ENCODE assay signal across 23 cellular contexts in the genomic region with DNA sequence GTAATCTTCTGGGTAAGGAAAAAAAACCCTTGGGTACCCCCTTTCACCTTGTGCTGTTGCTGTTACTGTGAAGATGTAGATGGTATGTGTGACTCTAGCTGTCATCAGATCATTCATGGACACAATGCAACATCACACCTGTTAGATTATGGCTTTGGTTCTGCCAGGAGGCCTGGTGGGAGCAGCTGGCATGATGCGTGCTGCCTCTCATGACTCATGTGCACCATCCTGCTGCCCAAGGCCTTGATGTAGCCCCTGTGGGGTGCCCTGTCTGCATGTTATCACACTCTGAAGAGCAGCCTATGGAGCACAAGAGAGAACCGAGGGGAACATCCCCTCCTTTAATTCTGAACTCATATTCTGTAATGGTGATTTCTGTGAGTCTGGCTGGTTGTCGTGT. TPM values are rescaled to one million over a fixed set of nuclear protein-coding genes. Genes with fewer than 3 reads are reported as not detected.
A peak's percentile ranks its signal among the peaks of the same experiment; 100 is the strongest.
DNase-seq lines count a peak whose midpoint lies in the region; ATAC-seq, FAIRE-seq and TF ChIP-seq lines count a peak whose summit lies in the region.
"Had no signal": no experiment of that assay in that cellular context is flagged by ENCODE, and none has a peak within 500 bp of the region (broad histone marks: within the 10 kb centered on the region; RNA-seq: fewer than 3 reads in every experiment).

No MANE protein-coding gene starts in this region.

- H3K9me3 ChIP-seq in psoas muscle (no peaks in the 10 kb centered on the region), transverse colon (no peaks in the 10 kb centered on the region)
- H3K9me3 ChIP-seq: A549 had no signal

- H3K27ac Mint-ChIP-seq in activated CD8-positive, alpha-beta memory T cell treated with anti-CD3 and anti-CD28 coated beads, Interleukin-2, amount 10 ng/mL, durations not matched to agents 7 days and 5 days, result no peak overlapping the region
- H3K27ac Mint-ChIP-seq in activated naive CD8-positive, alpha-beta T cell treated with anti-CD3 and anti-CD28 coated beads, Interleukin-2, amount 50 U/mL, for 24 hours, result no peak overlapping the region

- H3K27me3 ChIP-seq in psoas muscle (ENCODE audit: insufficient read depth in 3 of 3, low read length in 2 of 3), result no peaks in the 10 kb centered on the region
- H3K27me3 ChIP-seq in transverse colon, result no peaks in the 10 kb centered on the region

- H3K36me3 ChIP-seq in psoas muscle (ENCODE audit: insufficient read depth in 1 of 2, low read depth in 1 of 2) (peaks cover 3 to 41% of the 10 kb centered on the region in 2 donors), transverse colon (peaks cover 0 to 19% (median 5%) of the 10 kb centered on the region in 4 donors)

- H3K4me3 Mint-ChIP-seq in activated CD8-positive, alpha-beta memory T cell treated with anti-CD3 and anti-CD28 coated beads, Interleukin-2, amount 10 ng/mL, durations not matched to agents 7 days and 5 days, result no peak overlapping the region
- no peak overlapping the region for H3K4me3 Mint-ChIP-seq in activated naive CD8-positive, alpha-beta T cell treated with anti-CD3 and anti-CD28 coated beads, Interleukin-2, amount 50 U/mL, for 24 hours

- in situ Hi-C loops in transverse colon (cut with MboI; ENCODE audit: low pct_ligation_motif_present in 1 of 4, low pct_unique_long_range_greater_than_20kb in 1 of 4, low sequenced_read_pairs in 3 of 4), result loop anchor here in 1 of 4 donors (25.0 kb wide), 1 partner anchor 100 kb away; no protein-coding TSS in a partner anchor

- peak; percentile 28 for DNase-seq in activated CD8-positive, alpha-beta memory T cell treated with anti-CD3 and anti-CD28 coated beads, Interleukin-2, amount 10 ng/mL, durations not matched to agents 7 days and 5 days
- no peak for DNase-seq in activated CD8-positive, alpha-beta memory T cell treated with anti-CD3 and anti-CD28 coated beads for 24 hours
- no peak for DNase-seq in GM12891 (ENCODE audit: insufficient read length, low spot score)
- DNase-seq in activated naive CD8-positive, alpha-beta T cell treated with anti-CD3 and anti-CD28 coated beads, Interleukin-2, amount 50 U/mL, for 24 hours, result no peak
- peak in 1 of 2 donors; percentile 69 for DNase-seq in psoas muscle
- no peak for DNase-seq in transverse colon
- no peak for DNase-seq in superior temporal gyrus (ENCODE audit: extremely low spot score)
- DNase-seq: DMS79, GOT3, IMR-90, Kasumi-1, NCI-H1417, NCI-H1930, NCI-H2171, NCI-H510A treated with DMSO at 0.1 percent for 48 hours, OCI-M1, RPMI8226 had no signal

- CTCF ChIA-PET in activated CD8-positive, alpha-beta memory T cell treated with anti-CD3 and anti-CD28 coated beads, Interleukin-2, amount 10 ng/mL, durations not matched to agents 7 days and 5 days (lab: Charles Lee), result no interaction called here

- no peak for TF ChIP-seq POLR2A in GM12891 (IDR thresholded peaks at IDR 0.05; ENCODE audit: low read depth, low read length)
- no peak for TF ChIP-seq POLR2A in transverse colon (IDR thresholded peaks at IDR 0.05)

- H3K4me3 ChIP-seq in psoas muscle, result no peak overlapping the region
- no peak overlapping the region for H3K4me3 ChIP-seq in transverse colon
- H3K4me3 ChIP-seq: A549 had no signal

- TF ChIP-seq EP300 in transverse colon (IDR thresholded peaks at IDR 0.05; ENCODE audit: low read depth), result no peak

- H3K36me3 Mint-ChIP-seq in activated CD8-positive, alpha-beta memory T cell treated with anti-CD3 and anti-CD28 coated beads, Interleukin-2, amount 10 ng/mL, durations not matched to agents 7 days and 5 days, result peaks cover 26% of the 10 kb centered on the region
- H3K36me3 Mint-ChIP-seq in activated naive CD8-positive, alpha-beta T cell treated with anti-CD3 and anti-CD28 coated beads, Interleukin-2, amount 50 U/mL, for 24 hours (ENCODE audit: low read depth), result peaks cover 37% of the 10 kb centered on the region

- no peaks in the 10 kb centered on the region for H3K27me3 Mint-ChIP-seq in activated CD8-positive, alpha-beta memory T cell treated with anti-CD3 and anti-CD28 coated beads, Interleukin-2, amount 10 ng/mL, durations not matched to agents 7 days and 5 days
- H3K27me3 Mint-ChIP-seq in activated naive CD8-positive, alpha-beta T cell treated with anti-CD3 and anti-CD28 coated beads, Interleukin-2, amount 50 U/mL, for 24 hours, result no peaks in the 10 kb centered on the region

- WGBS in psoas muscle, 3 donors, result 59 to 63% (median 59%) methylated on average over 3 of the region's 3 CpGs
- WGBS in transverse colon (ENCODE audit: low coverage in 1 of 2), 2 donors, result 95% methylated on average over 3 of the region's 3 CpGs; no CpG with 5 or more reads in 1 of the 2 donors

- peak overlapping the region; percentile 58 for H3K27ac ChIP-seq in psoas muscle
- H3K27ac ChIP-seq in transverse colon, result no peak overlapping the region
- H3K27ac ChIP-seq: A549, C4-2B had no signal

- peak; percentile 84 for FAIRE-seq in GM12891 (lab: Jason Lieb, UNC)
- FAIRE-seq: A549, G401.6, GM12892, GM19239 had no signal

- no peak for TF ChIP-seq CTCF in psoas muscle (IDR thresholded peaks at IDR 0.05)
- TF ChIP-seq CTCF in transverse colon (IDR thresholded peaks at IDR 0.05), result no peak

- peaks cover 5% of the 10 kb centered on the region for H3K9me3 Mint-ChIP-seq in activated CD8-positive, alpha-beta memory T cell treated with anti-CD3 and anti-CD28 coated beads, Interleukin-2, amount 10 ng/mL, durations not matched to agents 7 days and 5 days (ENCODE audit: low read depth)
- peaks cover 6% of the 10 kb centered on the region for H3K9me3 Mint-ChIP-seq in activated naive CD8-positive, alpha-beta T cell treated with anti-CD3 and anti-CD28 coated beads, Interleukin-2, amount 50 U/mL, for 24 hours

- peaks cover 8% of the 10 kb centered on the region for H3K4me1 ChIP-seq in psoas muscle
- no peaks in the 10 kb centered on the region for H3K4me1 ChIP-seq in transverse colon
- H3K4me1 ChIP-seq: A549 had no signal

- intact Hi-C loops in psoas muscle (cut with DNase I), result no loop called here
- intact Hi-C loops in transverse colon (cut with DNase I; ENCODE audit: low total_unique reads), result no loop called here

- ATAC-seq in activated CD8-positive, alpha-beta memory T cell treated with anti-CD3 and anti-CD28 coated beads, Interleukin-2, amount 10 ng/mL, durations not matched to agents 7 days and 5 days, result no peak
- ATAC-seq in activated naive CD8-positive, alpha-beta T cell treated with anti-CD3 and anti-CD28 coated beads, Interleukin-2, amount 50 U/mL, for 24 hours, result peak; percentile 46
- ATAC-seq in psoas muscle (peak; percentile 87 to 92 (median 90)), GM21723 (IDR thresholded peaks at IDR 0.05; ENCODE audit: unreplicated experiment) (no peak)
- ATAC-seq: A549 had no signal

- H3K4me1 Mint-ChIP-seq in activated CD8-positive, alpha-beta memory T cell treated with anti-CD3 and anti-CD28 coated beads, Interleukin-2, amount 10 ng/mL, durations not matched to agents 7 days and 5 days, result no peaks in the 10 kb centered on the region
- H3K4me1 Mint-ChIP-seq in activated naive CD8-positive, alpha-beta T cell treated with anti-CD3 and anti-CD28 coated beads, Interleukin-2, amount 50 U/mL, for 24 hours, result peaks cover 5% of the 10 kb centered on the region

TF ChIP-seq in GM12891, 5 proteins besides CTCF, POLR2A, EP300 and RAD21:
- TF ChIP-seq POU2F2 (IDR thresholded peaks at IDR 0.05; ENCODE audit: low read depth, low read length) (no peak), PAX5 (IDR thresholded peaks at IDR 0.05; ENCODE audit: insufficient read depth, low read length, severe bottlenecking) (no peak), SPI1 (IDR thresholded peaks at IDR 0.05; ENCODE audit: low read depth, low read length) (no peak), TAF1 (IDR thresholded peaks at IDR 0.05; ENCODE audit: low read depth, low read length) (no peak), POLR2AphosphoS5 (IDR thresholded peaks at IDR 0.05; ENCODE audit: low read depth, low read length) (no peak)

RNA-seq across cellular contexts. Expression of gene TEX29, which starts 57.7 kb away (rescaled TPM):
- total RNA-seq in activated CD8-positive, alpha-beta memory T cell treated with anti-CD3 and anti-CD28 coated beads, Interleukin-2, amount 10 ng/mL, durations not matched to agents 7 days and 5 days, result under 1 TPM; 0.40 to 0.96 TPM
- polyA plus RNA-seq in GM12891 (2012; ENCODE audit: low read depth, missing spikeins), result 0.68 TPM
- total RNA-seq in psoas muscle (1 to 10 TPM in 1 of 4 donors, under 1 TPM in 2, not detected in 1; 0.32 to 1.2 (median 0.64) TPM), transverse colon (not detected)
- under 1 TPM in 2 of 3 donors, not detected in 1; 0.14 to 0.38 TPM for polyA plus RNA-seq in psoas muscle
- total RNA-seq: IMR-90 had no signal

Comparison
In these comparisons a context has a peak if more than half of its experiments do, and no peak if none do; other contexts are left out.
1. ATAC-seq: peak in activated naive CD8-positive, alpha-beta T cell treated with anti-CD3 and anti-CD28 coated beads, Interleukin-2, amount 50 U/mL, for 24 hours (single experiment) and psoas muscle (4 of 4); none in activated CD8-positive, alpha-beta memory T cell treated with anti-CD3 and anti-CD28 coated beads, Interleukin-2, amount 10 ng/mL, durations not matched to agents 7 days and 5 days (single experiment) and GM21723 (single experiment).